9 cellular contexts compared by ENCODE assay signal in the genomic region with DNA sequence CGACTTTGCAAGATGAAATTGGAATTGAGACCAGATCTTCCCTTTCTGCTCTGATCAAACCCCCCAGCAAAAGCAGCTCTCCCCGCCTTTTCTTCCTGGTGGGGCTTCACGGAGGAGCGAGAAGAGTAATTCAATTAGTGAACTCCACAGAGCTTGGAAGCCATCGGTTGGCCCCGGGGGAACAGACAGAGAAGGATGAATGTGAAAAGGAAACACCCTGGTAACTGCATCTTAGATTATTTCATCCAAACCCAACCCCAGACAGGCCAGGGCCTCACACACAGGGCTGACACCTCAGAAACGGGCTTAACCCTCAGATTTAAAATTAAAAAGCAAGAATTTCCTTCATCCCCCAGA. TPM values are rescaled to one million over a fixed set of nuclear protein-coding genes. Genes with fewer than 3 reads are reported as not detected.
DNase-seq lines count a peak whose midpoint lies in the region; ATAC-seq, FAIRE-seq and TF ChIP-seq lines count a peak whose summit lies in the region.
"Had no signal": no experiment of that assay in that cellular context is flagged by ENCODE, and none has a peak within 500 bp of the region (broad histone marks: within the 10 kb centered on the region; RNA-seq: fewer than 3 reads in every experiment).

No MANE protein-coding gene starts in this region.

- H3K9ac ChIP-seq in astrocyte (ENCODE audit: low read length), result peak overlapping the region; percentile 57

- H2AFZ ChIP-seq in astrocyte (ENCODE audit: low read depth, low read length), result no peak overlapping the region

- H3K4me3 Mint-ChIP-seq in stimulated activated naive CD8-positive, alpha-beta T cell treated with anti-CD3 and anti-CD28 coated beads, Interleukin-15, Interleukin-2, amounts not matched to agents 100 ng/mL and 50 ng/mL, for 24 hours, result peak overlapping the region; percentile 24
- H3K4me3 Mint-ChIP-seq in astrocyte (ENCODE audit: unreplicated experiment), result peak overlapping the region; percentile 13

- H3K27me3 Mint-ChIP-seq in stimulated activated naive CD8-positive, alpha-beta T cell treated with anti-CD3 and anti-CD28 coated beads, Interleukin-15, Interleukin-2, amounts not matched to agents 100 ng/mL and 50 ng/mL, for 24 hours, result no peaks in the 10 kb centered on the region
- no peaks in the 10 kb centered on the region for H3K27me3 Mint-ChIP-seq in astrocyte (ENCODE audit: low read depth, unreplicated experiment)

- peak overlapping the region; percentile 81 for H3K27ac Mint-ChIP-seq in stimulated activated naive CD8-positive, alpha-beta T cell treated with anti-CD3 and anti-CD28 coated beads, Interleukin-15, Interleukin-2, amounts not matched to agents 100 ng/mL and 50 ng/mL, for 24 hours
- peak overlapping the region; percentile 66 for H3K27ac Mint-ChIP-seq in astrocyte (ENCODE audit: unreplicated experiment)

- ATAC-seq in stimulated activated naive CD8-positive, alpha-beta T cell treated with anti-CD3 and anti-CD28 coated beads, Interleukin-15, Interleukin-2, amounts not matched to agents 100 U/mL and 50 U/mL, for 24 hours, result no peak
- ATAC-seq in HG03196 (IDR thresholded peaks at IDR 0.05; ENCODE audit: unreplicated experiment), result no peak

- H3K27me3 ChIP-seq in astrocyte (ENCODE audit: insufficient read depth, low read length) (no peaks in the 10 kb centered on the region), muscle layer of duodenum (ENCODE audit: low read depth, low read length) (no peaks in the 10 kb centered on the region)

- H3K4me1 Mint-ChIP-seq in stimulated activated naive CD8-positive, alpha-beta T cell treated with anti-CD3 and anti-CD28 coated beads, Interleukin-15, Interleukin-2, amounts not matched to agents 100 ng/mL and 50 ng/mL, for 24 hours (ENCODE audit: low read depth), result peaks cover 96% of the 10 kb centered on the region
- peaks cover 91% of the 10 kb centered on the region for H3K4me1 Mint-ChIP-seq in astrocyte (ENCODE audit: low read depth, unreplicated experiment)

- H3K9me3 ChIP-seq in astrocyte (ENCODE audit: insufficient read depth, low read depth, low read length) (no peaks in the 10 kb centered on the region), muscle layer of duodenum (ENCODE audit: control insufficient read depth in 1 of 2, low read length in 2 of 2) (no peaks in the 10 kb centered on the region)

- FAIRE-seq in astrocyte (lab: Jason Lieb, UNC), result no peak
- FAIRE-seq in D721Med (lab: Jason Lieb, UNC), result no peak

- H3K27ac ChIP-seq in astrocyte (ENCODE audit: low read depth, low read length) (peak overlapping the region; percentile 90), muscle layer of duodenum (ENCODE audit: low read length) (peak overlapping the region; percentile 74)

- H3K4me3 ChIP-seq in astrocyte (ENCODE audit: insufficient read depth, low read depth, low read length), result no peak overlapping the region
- peak overlapping the region in 1 of 2 donors; percentile 11 for H3K4me3 ChIP-seq in muscle layer of duodenum (ENCODE audit: low read depth in 1 of 2, low read length in 2 of 2)

- no peaks in the 10 kb centered on the region for H3K9me3 Mint-ChIP-seq in stimulated activated naive CD8-positive, alpha-beta T cell treated with anti-CD3 and anti-CD28 coated beads, Interleukin-15, Interleukin-2, amounts not matched to agents 100 ng/mL and 50 ng/mL, for 24 hours
- H3K9me3 Mint-ChIP-seq in astrocyte (ENCODE audit: unreplicated experiment), result no peaks in the 10 kb centered on the region

- H3K36me3 ChIP-seq in astrocyte (ENCODE audit: insufficient read depth, low read length) (peaks cover 6% of the 10 kb centered on the region), muscle layer of duodenum (ENCODE audit: control insufficient read depth in 1 of 2, insufficient read depth in 2 of 2, low read length in 2 of 2) (peaks cover 0 to 4% of the 10 kb centered on the region in 2 donors)

- H3K79me2 ChIP-seq in astrocyte (ENCODE audit: insufficient read depth, low read length), result peaks cover 100% of the 10 kb centered on the region

- TF ChIP-seq CTCF in astrocyte (IDR thresholded peaks at IDR 0.05; ENCODE audit: insufficient read depth, low read depth, low read length) (no peak), D721Med (IDR thresholded peaks at IDR 0.05; ENCODE audit: insufficient read depth, missing control alignments) (no peak)

- H3K4me2 ChIP-seq in astrocyte (ENCODE audit: low read length), result peak overlapping the region; percentile 73

- DNase-seq in stimulated activated naive CD8-positive, alpha-beta T cell treated with anti-CD3 and anti-CD28 coated beads, Interleukin-15, Interleukin-2, amounts not matched to agents 100 U/mL and 50 U/mL, for 24 hours, result no peak
- DNase-seq in astrocyte (ENCODE audit: low read depth) (no peak), D721Med (ENCODE audit: insufficient read length, low spot score) (no peak), NCI-H2081 treated with DMSO at 0.1 percent for 48 hours (lab: John Stamatoyannopoulos, UW) (no peak)
- DNase-seq in effector CD4-positive, alpha-beta T cell, result no peak
- DNase-seq: NCI-H187 had no signal

- H3K36me3 Mint-ChIP-seq in stimulated activated naive CD8-positive, alpha-beta T cell treated with anti-CD3 and anti-CD28 coated beads, Interleukin-15, Interleukin-2, amounts not matched to agents 100 ng/mL and 50 ng/mL, for 24 hours (ENCODE audit: low read depth), result peaks cover 22% of the 10 kb centered on the region
- H3K36me3 Mint-ChIP-seq in astrocyte (ENCODE audit: low read depth, unreplicated experiment), result peaks cover 28% of the 10 kb centered on the region

- peaks cover 90% of the 10 kb centered on the region for H4K20me1 ChIP-seq in astrocyte (ENCODE audit: insufficient read depth, low read length)

- H3K4me1 ChIP-seq in astrocyte (ENCODE audit: insufficient read depth, low read length), result peaks cover 86% of the 10 kb centered on the region
- peaks cover 55 to 89% of the 10 kb centered on the region in 2 donors for H3K4me1 ChIP-seq in muscle layer of duodenum (ENCODE audit: control insufficient read depth in 1 of 2, insufficient read depth in 2 of 2, low read length in 2 of 2)

RNA-seq across cellular contexts. Expression of a gene that starts 18.3 kb away (rescaled TPM):
- 62.9 and 76.2 TPM in 2 replicates for total RNA-seq in astrocyte
